12 cellular contexts compared by ENCODE assay signal in the genomic region with DNA sequence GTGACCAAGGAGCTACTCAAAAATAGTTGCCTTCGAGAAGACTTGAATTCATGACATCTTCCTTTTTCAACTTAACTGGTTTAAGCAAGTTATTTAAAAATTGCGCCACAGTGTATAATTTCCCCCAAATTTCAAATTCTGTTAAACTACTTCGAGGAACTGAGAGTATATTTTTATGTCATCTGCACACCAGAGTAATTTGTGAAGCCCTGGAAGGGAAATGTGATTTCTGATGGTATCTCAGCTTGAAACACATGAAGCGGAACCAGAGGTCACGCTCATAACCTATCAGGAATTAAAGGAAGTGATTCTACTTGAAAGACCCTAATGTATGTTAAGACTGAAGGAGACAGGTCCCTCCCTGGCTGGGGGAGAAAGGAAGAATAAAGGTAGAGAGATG.
DNase-seq lines count a peak whose midpoint lies in the region; ATAC-seq and FAIRE-seq lines count a peak whose summit lies in the region.
"Had no signal": no experiment of that assay in that cellular context is flagged by ENCODE, and none has a peak within 500 bp of the region (broad histone marks: within the 10 kb centered on the region; RNA-seq: fewer than 3 reads in every experiment).

No MANE protein-coding gene starts in this region.

- no peak for DNase-seq in activated CD4-positive, CD25-positive, alpha-beta regulatory T cell treated with anti-CD3 and anti-CD28 coated beads, Interleukin-2, amount 50 U/mL, for 72 hours
- peak; percentile 98 for DNase-seq in NOMO-1 treated with DMSO at 0.1 percent for 48 hours (lab: John Stamatoyannopoulos, UW; ENCODE audit: unreplicated experiment)
- DNase-seq in iPS-NIHi11 (ENCODE audit: low spot score) = no peak
- no peak for DNase-seq in RCC 7860 (ENCODE audit: low spot score)
- DNase-seq: 8988T, activated T-cell treated with anti-CD3 and anti-CD28 coated beads for 4 hours, GDM1, upper lobe of left lung had no signal

- H3K9me3 Mint-ChIP-seq in stimulated activated memory B cell treated with anti-CD40 and anti-IgM and Interleukin-4, amounts not matched to agents 10 μg/mL and 1 μg/mL and 100 μg/mL, for 72 hours = no peaks in the 10 kb centered on the region

- peak overlapping the region; percentile 68 for H3K27ac Mint-ChIP-seq in stimulated activated memory B cell treated with anti-CD40 and anti-IgM and Interleukin-4, amounts not matched to agents 10 μg/mL and 1 μg/mL and 100 μg/mL, for 72 hours

- H3K4me3 Mint-ChIP-seq in stimulated activated memory B cell treated with anti-CD40 and anti-IgM and Interleukin-4, amounts not matched to agents 10 μg/mL and 1 μg/mL and 100 μg/mL, for 72 hours = no peak overlapping the region

- ATAC-seq in activated CD4-positive, CD25-positive, alpha-beta regulatory T cell treated with anti-CD3 and anti-CD28 coated beads, Interleukin-2, amount 50 U/mL, for 24 hours = peak; percentile 13 to 17
- ATAC-seq in HG02759 (IDR thresholded peaks at IDR 0.05; ENCODE audit: unreplicated experiment) (peak; percentile 66), HG03045 (IDR thresholded peaks at IDR 0.05; ENCODE audit: unreplicated experiment) (no peak)
- ATAC-seq in stimulated activated memory B cell treated with anti-CD40 and anti-IgM and Interleukin-4, amounts not matched to agents 10 μg/mL and 1 μg/mL and 100 μg/mL, for 72 hours = peak; percentile 94

- FAIRE-seq in RCC 7860 (lab: Jason Lieb, UNC) = no peak

- H3K36me3 Mint-ChIP-seq in stimulated activated memory B cell treated with anti-CD40 and anti-IgM and Interleukin-4, amounts not matched to agents 10 μg/mL and 1 μg/mL and 100 μg/mL, for 72 hours = no peaks in the 10 kb centered on the region

- peaks cover 35% of the 10 kb centered on the region for H3K4me1 Mint-ChIP-seq in stimulated activated memory B cell treated with anti-CD40 and anti-IgM and Interleukin-4, amounts not matched to agents 10 μg/mL and 1 μg/mL and 100 μg/mL, for 72 hours

- H3K27me3 Mint-ChIP-seq in stimulated activated memory B cell treated with anti-CD40 and anti-IgM and Interleukin-4, amounts not matched to agents 10 μg/mL and 1 μg/mL and 100 μg/mL, for 72 hours = no peaks in the 10 kb centered on the region
